ENCODE assay signal across 9 cellular contexts in the genomic region with DNA sequence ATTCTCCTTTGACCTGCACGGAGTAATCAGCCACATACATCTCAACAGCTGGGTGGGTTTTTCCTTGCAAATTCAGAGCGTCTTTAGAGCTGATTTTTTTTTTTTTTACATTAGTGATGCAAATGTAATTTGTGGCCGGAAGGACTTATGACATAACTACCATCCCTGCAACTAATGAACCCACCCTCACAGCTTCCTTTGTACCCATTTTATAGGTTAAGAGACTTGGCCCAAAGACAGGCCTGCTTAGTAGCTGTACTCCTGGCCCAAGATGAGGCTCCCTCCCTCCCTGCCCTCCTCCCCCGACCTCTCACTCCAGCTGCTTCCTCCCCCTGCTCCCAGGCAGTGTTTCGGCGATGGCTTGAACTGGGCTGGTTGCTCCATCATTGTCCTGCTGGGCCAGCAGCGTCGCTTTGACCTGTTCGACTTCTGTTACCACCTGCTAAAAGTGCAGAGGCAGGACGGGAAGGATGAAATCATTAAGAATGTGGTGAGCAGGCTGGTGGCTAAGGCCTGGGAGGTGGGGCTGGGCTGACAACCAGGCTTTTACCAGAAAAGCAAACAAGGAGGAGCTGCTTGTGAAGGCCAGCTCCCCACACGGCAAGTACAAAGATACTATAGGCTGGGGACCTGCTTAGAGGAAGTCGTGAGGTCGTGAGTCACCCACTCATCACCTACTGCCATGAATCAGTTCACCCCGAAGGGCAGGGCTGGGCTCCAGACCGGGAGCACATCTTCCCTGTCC.
DNase-seq lines count a peak whose midpoint lies in the region; ATAC-seq lines count a peak whose summit lies in the region.
"Had no signal": no experiment of that assay in that cellular context is flagged by ENCODE, and none has a peak within 500 bp of the region (broad histone marks: within the 10 kb centered on the region; RNA-seq: fewer than 3 reads in every experiment).

No MANE protein-coding gene starts in this region.

- H3K27ac ChIP-seq in mesodermal cell (ENCODE audit: low read depth, low read length, severe bottlenecking) = peak overlapping the region; percentile 71

- H3K4me3 ChIP-seq in mesodermal cell (ENCODE audit: extremely low read depth, insufficient read depth, low read length, poor library complexity, severe bottlenecking) = no peak overlapping the region
- H3K4me3 ChIP-seq: GM12878 had no signal

- H3K9me3 ChIP-seq in mesodermal cell (ENCODE audit: control insufficient read depth, low read length) = no peaks in the 10 kb centered on the region

- H3K9me3 Mint-ChIP-seq in activated naive CD8-positive, alpha-beta T cell treated with anti-CD3 and anti-CD28 coated beads, Interleukin-2, amount 50 U/mL, for 24 hours = no peaks in the 10 kb centered on the region

- peaks cover 27% of the 10 kb centered on the region for H3K4me1 Mint-ChIP-seq in activated naive CD8-positive, alpha-beta T cell treated with anti-CD3 and anti-CD28 coated beads, Interleukin-2, amount 50 U/mL, for 24 hours

- peak; percentile 99 for ATAC-seq in activated naive CD8-positive, alpha-beta T cell treated with anti-CD3 and anti-CD28 coated beads, Interleukin-2, amount 50 U/mL, for 24 hours
- ATAC-seq in HG02678 (IDR thresholded peaks at IDR 0.05; ENCODE audit: unreplicated experiment) = no peak
- ATAC-seq: GM12878 had no signal

- peaks cover 70% of the 10 kb centered on the region for H3K36me3 Mint-ChIP-seq in activated naive CD8-positive, alpha-beta T cell treated with anti-CD3 and anti-CD28 coated beads, Interleukin-2, amount 50 U/mL, for 24 hours (ENCODE audit: low read depth)

- DNase-seq in CD1c-positive myeloid dendritic cell (ENCODE audit: extremely low spot score) = peak; percentile 17
- DNase-seq in RKO (ENCODE audit: low spot score) = peak; percentile 94
- DNase-seq in activated naive CD8-positive, alpha-beta T cell treated with anti-CD3 and anti-CD28 coated beads, Interleukin-2, amount 50 U/mL, for 24 hours = peak; percentile 68
- DNase-seq in stromal cell of bone marrow (ENCODE audit: low read depth) = peak; percentile 75
- no peak for DNase-seq in NCI-H526 (lab: John Stamatoyannopoulos, UW)
- DNase-seq in NCI-H2029 treated with DMSO at 0.1 percent for 48 hours (lab: John Stamatoyannopoulos, UW) = no peak

- H3K27me3 Mint-ChIP-seq in activated naive CD8-positive, alpha-beta T cell treated with anti-CD3 and anti-CD28 coated beads, Interleukin-2, amount 50 U/mL, for 24 hours = no peaks in the 10 kb centered on the region

- peaks cover 39% of the 10 kb centered on the region for H3K36me3 ChIP-seq in mesodermal cell (ENCODE audit: control insufficient read depth, insufficient read depth, low read length)

- peak overlapping the region; percentile 95 for H3K27ac Mint-ChIP-seq in activated naive CD8-positive, alpha-beta T cell treated with anti-CD3 and anti-CD28 coated beads, Interleukin-2, amount 50 U/mL, for 24 hours

- 42 to 50% methylated on average over 2 to 8 of the region's 15 CpGs for WGBS in mesodermal cell (ENCODE audit: insufficient coverage in 2 of 2), 2 experiments

- H3K4me3 Mint-ChIP-seq in activated naive CD8-positive, alpha-beta T cell treated with anti-CD3 and anti-CD28 coated beads, Interleukin-2, amount 50 U/mL, for 24 hours = no peak overlapping the region

- H3K4me1 ChIP-seq in mesodermal cell (ENCODE audit: control insufficient read depth, insufficient read depth, low read length, poor library complexity, severe bottlenecking) = peaks cover 50% of the 10 kb centered on the region

Comparison
In these comparisons a context has a peak if more than half of its experiments do, and no peak if none do; other contexts are left out.
1. DNase-seq: peak in CD1c-positive myeloid dendritic cell (single experiment), RKO (single experiment), activated naive CD8-positive, alpha-beta T cell treated with anti-CD3 and anti-CD28 coated beads, Interleukin-2, amount 50 U/mL, for 24 hours (single experiment) and stromal cell of bone marrow (single experiment); none in NCI-H526 (0 of 2) and NCI-H2029 treated with DMSO at 0.1 percent for 48 hours (single experiment).